Comparison of ENCODE assay signal across 8 cellular contexts in the genomic region with DNA sequence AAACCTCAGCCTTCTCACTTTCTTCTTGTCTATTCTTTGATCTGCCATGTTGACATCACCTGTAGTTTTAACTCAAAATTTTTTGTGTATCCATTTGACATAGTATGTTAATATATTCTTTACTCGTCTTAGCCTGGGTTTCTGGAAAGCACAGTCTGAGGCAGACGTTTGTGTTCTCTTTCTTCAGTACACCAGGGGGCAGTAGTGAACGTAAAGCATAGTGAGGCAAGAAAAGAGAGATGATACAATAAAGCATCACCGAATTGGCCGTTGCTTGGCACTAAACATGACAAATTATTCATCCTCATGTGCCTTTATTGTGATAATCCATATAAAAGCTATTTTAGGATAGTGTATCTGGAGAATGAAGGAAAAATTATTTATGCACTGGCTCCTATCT.
DNase-seq lines count a peak whose midpoint lies in the region; ATAC-seq and TF ChIP-seq lines count a peak whose summit lies in the region.

No MANE protein-coding gene starts in this region.

- TF ChIP-seq CTCF in cardiac fibroblast (IDR thresholded peaks at IDR 0.05; ENCODE audit: low read depth, low read length) (peak; percentile 73), mesothelial cell of epicardium (IDR thresholded peaks at IDR 0.05; ENCODE audit: unreplicated experiment) (peak; percentile 67)

- ATAC-seq in HG02852 (IDR thresholded peaks at IDR 0.05; ENCODE audit: unreplicated experiment) (peak; percentile 65), HG03108 (IDR thresholded peaks at IDR 0.05; ENCODE audit: unreplicated experiment) (no peak)
- ATAC-seq in activated T-cell treated with anti-CD3 and anti-CD28 coated beads, Interleukin-2, amount 50 U/mL, for 4 hours, result no peak

- no peaks in the 10 kb centered on the region for H3K36me3 Mint-ChIP-seq in mesothelial cell of epicardium
- no peaks in the 10 kb centered on the region for H3K36me3 Mint-ChIP-seq in activated T-cell treated with anti-CD3 and anti-CD28 coated beads, Interleukin-2, amount 50 U/mL, for 4 hours (ENCODE audit: insufficient read depth)

- no peaks in the 10 kb centered on the region for H3K4me1 Mint-ChIP-seq in mesothelial cell of epicardium
- H3K4me1 Mint-ChIP-seq in activated T-cell treated with anti-CD3 and anti-CD28 coated beads, Interleukin-2, amount 50 U/mL, for 4 hours (ENCODE audit: low read depth), result no peaks in the 10 kb centered on the region

- H3K27ac Mint-ChIP-seq in mesothelial cell of epicardium, result no peak overlapping the region

- H3K4me3 ChIP-seq in cardiac fibroblast (replicated peaks in 1 of 2; ENCODE audit: low read depth in 2 of 2, low read length in 2 of 2), result no peak overlapping the region

- peaks cover 21% of the 10 kb centered on the region for H3K27me3 Mint-ChIP-seq in mesothelial cell of epicardium (ENCODE audit: low read depth)
- H3K27me3 Mint-ChIP-seq in activated T-cell treated with anti-CD3 and anti-CD28 coated beads, Interleukin-2, amount 50 U/mL, for 4 hours (ENCODE audit: low read depth), result no peaks in the 10 kb centered on the region

- no peak overlapping the region for H3K4me3 Mint-ChIP-seq in mesothelial cell of epicardium
- H3K4me3 Mint-ChIP-seq in activated T-cell treated with anti-CD3 and anti-CD28 coated beads, Interleukin-2, amount 50 U/mL, for 4 hours, result no peak overlapping the region

- DNase-seq in NCI-H1694 treated with DMSO at 0.1 percent for 48 hours (lab: John Stamatoyannopoulos, UW) (peak; percentile 0), NCI-H1694 (lab: John Stamatoyannopoulos, UW) (no peak), NOMO-1 treated with dmso at 0.1 percent for 144 hours (lab: John Stamatoyannopoulos, UW; ENCODE audit: unreplicated experiment) (peak; percentile 13), cardiac fibroblast (ENCODE audit: low read depth in 2 of 2) (peak; percentile 78), mesothelial cell of epicardium (ENCODE audit: low spot score in 2 of 2, unreplicated experiment in 2 of 2) (no peak)
- no peak for DNase-seq in activated T-cell treated with anti-CD3 and anti-CD28 coated beads, Interleukin-2, amount 50 U/mL, for 4 hours

- H3K9me3 Mint-ChIP-seq in mesothelial cell of epicardium, result no peaks in the 10 kb centered on the region
- H3K9me3 Mint-ChIP-seq in activated T-cell treated with anti-CD3 and anti-CD28 coated beads, Interleukin-2, amount 50 U/mL, for 4 hours, result no peaks in the 10 kb centered on the region

Comparison
In these comparisons a context has a peak if more than half of its experiments do, and no peak if none do; other contexts are left out.
1. DNase-seq: peak in NCI-H1694 treated with DMSO at 0.1 percent for 48 hours (single experiment), NOMO-1 treated with dmso at 0.1 percent for 144 hours (single experiment) and cardiac fibroblast (2 of 2); none in NCI-H1694 (single experiment), mesothelial cell of epicardium (0 of 2) and activated T-cell treated with anti-CD3 and anti-CD28 coated beads, Interleukin-2, amount 50 U/mL, for 4 hours (single experiment).